8 cellular contexts compared by ENCODE assay signal in genomic region chr5:178205010-178205748, GRCh38. TPM values are rescaled to one million over a fixed set of nuclear protein-coding genes. Genes with fewer than 3 reads are reported as not detected.
A peak's percentile ranks its signal among the peaks of the same experiment; 100 is the strongest.
DNase-seq lines count a peak whose midpoint lies in the region; ATAC-seq, FAIRE-seq and TF ChIP-seq lines count a peak whose summit lies in the region.

No MANE protein-coding gene starts in this region.

- peaks cover 38% of the 10 kb centered on the region for H3K36me3 ChIP-seq in CD4-positive, CD25-positive, alpha-beta regulatory T cell (ENCODE audit: control insufficient read depth, insufficient read depth, low read length)
- H3K36me3 ChIP-seq in PC-9 (ENCODE audit: low read depth) (peaks cover 33% of the 10 kb centered on the region), neural cell (ENCODE audit: insufficient read depth, low read length) (no peaks in the 10 kb centered on the region)

- H3K9me2 ChIP-seq in PC-9 (ENCODE audit: insufficient read depth) = no peaks in the 10 kb centered on the region
- no peaks in the 10 kb centered on the region for H3K9me2 ChIP-seq in neural cell (ENCODE audit: insufficient read depth, low read length)

- H3K4me1 Mint-ChIP-seq in CD4-positive, CD25-positive, alpha-beta regulatory T cell = peaks cover 5 to 43% (median 33%) of the 10 kb centered on the region in 4 donors
- H3K4me1 Mint-ChIP-seq in stimulated activated naive CD8-positive, alpha-beta T cell treated with anti-CD3 and anti-CD28 coated beads, Interleukin-15, amount 100 ng/mL, for 72 hours = peaks cover 67% of the 10 kb centered on the region

- no peaks in the 10 kb centered on the region for H3K27me3 Mint-ChIP-seq in CD4-positive, CD25-positive, alpha-beta regulatory T cell
- H3K27me3 Mint-ChIP-seq in stimulated activated naive CD8-positive, alpha-beta T cell treated with anti-CD3 and anti-CD28 coated beads, Interleukin-15, amount 100 ng/mL, for 72 hours = no peaks in the 10 kb centered on the region

- peaks cover 34% of the 10 kb centered on the region for H3K4me1 ChIP-seq in CD4-positive, CD25-positive, alpha-beta regulatory T cell (ENCODE audit: control insufficient read depth, insufficient read depth, low read length, poor library complexity, severe bottlenecking)
- H3K4me1 ChIP-seq in PC-9 (replicated peaks; ENCODE audit: insufficient read depth) = peaks cover 31% of the 10 kb centered on the region

- peaks cover 59% of the 10 kb centered on the region for H3K79me2 ChIP-seq in PC-9 (ENCODE audit: low read depth)
- H3K79me2 ChIP-seq in neural cell (replicated peaks; ENCODE audit: insufficient read depth, low read length) = peaks cover 40% of the 10 kb centered on the region

- peak; percentile 27 to 43 for ATAC-seq in CD4-positive, CD25-positive, alpha-beta regulatory T cell (ENCODE audit: low read depth in 2 of 2)
- ATAC-seq in HG03439 (IDR thresholded peaks at IDR 0.05; ENCODE audit: unreplicated experiment) = peak; percentile 47
- peak; percentile 65 for ATAC-seq in stimulated activated naive CD8-positive, alpha-beta T cell treated with anti-CD3 and anti-CD28 coated beads, Interleukin-15, amount 100 ng/mL, for 72 hours

- peaks cover 0 to 2% (median 0%) of the 10 kb centered on the region in 7 donors for H3K9me3 Mint-ChIP-seq in CD4-positive, CD25-positive, alpha-beta regulatory T cell
- H3K9me3 Mint-ChIP-seq in stimulated activated naive CD8-positive, alpha-beta T cell treated with anti-CD3 and anti-CD28 coated beads, Interleukin-15, amount 100 ng/mL, for 72 hours = no peaks in the 10 kb centered on the region

- CTCF ChIA-PET in PC-9 (lab: Charles Lee) = no interaction called here

- H3K27ac Mint-ChIP-seq in CD4-positive, CD25-positive, alpha-beta regulatory T cell = peak overlapping the region in 2 of 3 donors; percentile 63 to 88
- H3K27ac Mint-ChIP-seq in stimulated activated naive CD8-positive, alpha-beta T cell treated with anti-CD3 and anti-CD28 coated beads, Interleukin-15, amount 100 ng/mL, for 72 hours = peak overlapping the region; percentile 40 to 96

- peak overlapping the region; percentile 76 for H3K27ac ChIP-seq in CD4-positive, CD25-positive, alpha-beta regulatory T cell (ENCODE audit: insufficient read depth, low read length, poor library complexity, severe bottlenecking)
- H3K27ac ChIP-seq in PC-9 = peak overlapping the region; percentile 63; the same call in 1 of the 2 replicates
- H3K27ac ChIP-seq in neural cell (ENCODE audit: low read length) = peak overlapping the region; percentile 78

- no peaks in the 10 kb centered on the region for H3K27me3 ChIP-seq in CD4-positive, CD25-positive, alpha-beta regulatory T cell (ENCODE audit: control insufficient read depth, insufficient read depth, low read length)
- H3K27me3 ChIP-seq in PC-9 (ENCODE audit: insufficient read depth, low read depth) = no peaks in the 10 kb centered on the region
- no peaks in the 10 kb centered on the region for H3K27me3 ChIP-seq in neural cell (ENCODE audit: insufficient read depth, low read depth, low read length)

- POLR2A ChIA-PET in PC-9 (lab: Charles Lee; ENCODE audit: unreplicated experiment) = interaction anchor here (0.5 kb wide), 1 partner anchor 10 kb away, joined by 3 read pairs; no protein-coding TSS in a partner anchor

- no peak for TF ChIP-seq EP300 in neural cell (conservative IDR thresholded peaks at IDR 0.05; ENCODE audit: poor library complexity, severe bottlenecking)

- intact Hi-C loops in PC-9 (cut with micrococcal nuclease; ENCODE audit: unreplicated experiment) = loop anchor here (2.0 kb wide), 1 partner anchor 28 kb away; the partner anchor contains the start of gene PHYKPL

- H3K4me3 ChIP-seq in CD4-positive, CD25-positive, alpha-beta regulatory T cell (ENCODE audit: low read depth, low read length) = peak overlapping the region; percentile 93
- H3K4me3 ChIP-seq in PC-9 (peak overlapping the region; percentile 85), fibroblast of the aortic adventitia (ENCODE audit: low read depth, low read length) (peak overlapping the region; percentile 80), neural cell (ENCODE audit: low read length) (peak overlapping the region; percentile 91)

- no peaks in the 10 kb centered on the region for H3K9me3 ChIP-seq in CD4-positive, CD25-positive, alpha-beta regulatory T cell (ENCODE audit: control insufficient read depth in 2 of 2, low read length in 2 of 2)
- H3K9me3 ChIP-seq in PC-9 (ENCODE audit: insufficient read depth, low read depth) (no peaks in the 10 kb centered on the region), neural cell (ENCODE audit: low read length) (no peaks in the 10 kb centered on the region)

- peak; percentile 42 for FAIRE-seq in GM19239 (lab: Jason Lieb, UNC)

- peak overlapping the region; percentile 87 to 100 (median 91) for H3K4me3 Mint-ChIP-seq in CD4-positive, CD25-positive, alpha-beta regulatory T cell
- peak overlapping the region; percentile 96 to 99 for H3K4me3 Mint-ChIP-seq in stimulated activated naive CD8-positive, alpha-beta T cell treated with anti-CD3 and anti-CD28 coated beads, Interleukin-15, amount 100 ng/mL, for 72 hours

- BruUV-seq in PC-9 (replicated peaks; lab: Mats Ljungman, UMichigan) = no TSS peak

- peak; percentile 55 to 86 (median 67) for DNase-seq in CD4-positive, CD25-positive, alpha-beta regulatory T cell
- DNase-seq in GM19239 (ENCODE audit: insufficient read length, low spot score) = peak; percentile 91
- peak; percentile 61 to 80 for DNase-seq in PC-9
- peak; percentile 54 for DNase-seq in activated T-helper 9 cell treated with anti-CD3 and anti-CD28 coated beads, Interleukin-2, amount 50 U/mL, for 16 hours (ENCODE audit: low read depth)
- peak; percentile 65 for DNase-seq in fibroblast of the aortic adventitia (ENCODE audit: low read depth)
- peak; percentile 75 to 84 for DNase-seq in stimulated activated naive CD8-positive, alpha-beta T cell treated with anti-CD3 and anti-CD28 coated beads, Interleukin-15, amount 100 ng/mL, for 72 hours

- H2AFZ ChIP-seq in PC-9 (peak overlapping the region; percentile 98; the same call in 1 of the 2 replicates), neural cell (ENCODE audit: low read depth, low read length) (no peak overlapping the region)

- H4K20me1 ChIP-seq in PC-9 (ENCODE audit: insufficient read depth) = peaks cover 49% of the 10 kb centered on the region
- H4K20me1 ChIP-seq in neural cell (ENCODE audit: insufficient read depth) = peaks cover 24% of the 10 kb centered on the region

- H3K9ac ChIP-seq in neural cell (ENCODE audit: low read length) = peak overlapping the region; percentile 86

- H3K36me3 Mint-ChIP-seq in CD4-positive, CD25-positive, alpha-beta regulatory T cell = peaks cover 35% of the 10 kb centered on the region

- H3F3A ChIP-seq in PC-9 (ENCODE audit: insufficient read depth, low read depth) = peaks cover 63% of the 10 kb centered on the region
- no peaks in the 10 kb centered on the region for H3F3A ChIP-seq in neural cell (ENCODE audit: insufficient read depth, low read length, poor library complexity, severe bottlenecking)

- H3K4me2 ChIP-seq in PC-9 = peak overlapping the region; percentile 87
- H3K4me2 ChIP-seq in neural cell (ENCODE audit: low read length) = peak overlapping the region; percentile 94

- no peak for TF ChIP-seq RAD21 in neural cell (conservative IDR thresholded peaks at IDR 0.05)

- TF ChIP-seq CTCF in PC-9 (conservative IDR thresholded peaks at IDR 0.05) = no peak
- TF ChIP-seq CTCF in fibroblast of the aortic adventitia (IDR thresholded peaks at IDR 0.05; ENCODE audit: insufficient read depth, low read length) = no peak
- peak; percentile 6 for TF ChIP-seq CTCF in neural cell (IDR thresholded peaks at IDR 0.05; ENCODE audit: poor library complexity, severe bottlenecking)

TF ChIP-seq in neural cell, 6 proteins besides CTCF, POLR2A, EP300 and RAD21 (continues in another document):
- no peak for TF ChIP-seq EZH2 (IDR thresholded peaks at IDR 0.05; ENCODE audit: borderline replicate concordance, insufficient read depth, low read length, poor library complexity, severe bottlenecking)
- no peak for TF ChIP-seq MXI1 (conservative IDR thresholded peaks at IDR 0.05; ENCODE audit: poor library complexity, severe bottlenecking)

RNA-seq across cellular contexts. Expression of gene HNRNPAB, which starts 0.8 kb away (rescaled TPM):
- 79.5 TPM for total RNA-seq in CD4-positive, CD25-positive, alpha-beta regulatory T cell
- polyA plus RNA-seq in CD4-positive, CD25-positive, alpha-beta regulatory T cell = 10 to 100 TPM; 63.1 to 77.1 (median 64.5) TPM
- total RNA-seq in PC-9 (2021) = 171 and 193 TPM in 2 replicates
- total RNA-seq in fibroblast of the aortic adventitia (ENCODE audit: low replicate concordance) = 62.9 and 106 TPM in 2 replicates
- 129 and 130 TPM in 2 replicates for polyA plus RNA-seq in neural cell
- polyA minus RNA-seq in neural cell = 70.4 and 71.9 TPM in 2 replicates

RNA-seq across cellular contexts. Expression of gene GMCL2, which starts 18.0 kb away (rescaled TPM):
- total RNA-seq in CD4-positive, CD25-positive, alpha-beta regulatory T cell = not detected
- polyA plus RNA-seq in CD4-positive, CD25-positive, alpha-beta regulatory T cell = under 1 TPM in 1 of 4 donors, not detected in 3; 0.11 TPM
- total RNA-seq in PC-9 (2021) (not detected in 2 replicates), fibroblast of the aortic adventitia (ENCODE audit: low replicate concordance) (not detected in 2 replicates)
- not detected in 2 replicates for polyA plus RNA-seq in neural cell
- not detected in 2 replicates for polyA minus RNA-seq in neural cell

RNA-seq across cellular contexts. Expression of gene PHYKPL, which starts 27.4 kb away (rescaled TPM):
- total RNA-seq in CD4-positive, CD25-positive, alpha-beta regulatory T cell = 165 TPM
- polyA plus RNA-seq in CD4-positive, CD25-positive, alpha-beta regulatory T cell = 10 to 100 TPM; 41.5 to 45.5 (median 42.5) TPM
- 61.3 and 73.7 TPM in 2 replicates for total RNA-seq in PC-9 (2021)
- total RNA-seq in fibroblast of the aortic adventitia (ENCODE audit: low replicate concordance) = 25.0 and 27.9 TPM in 2 replicates
- polyA plus RNA-seq in neural cell = 16.9 and 19.5 TPM in 2 replicates
- polyA minus RNA-seq in neural cell = 13.9 and 15.9 TPM in 2 replicates

RNA-seq across cellular contexts. Expression of gene NHP2, which starts 51.5 kb away (rescaled TPM):
- 43.7 TPM for total RNA-seq in CD4-positive, CD25-positive, alpha-beta regulatory T cell
- polyA plus RNA-seq in CD4-positive, CD25-positive, alpha-beta regulatory T cell = 100 to 1,000 TPM; 166 to 198 (median 170) TPM
- total RNA-seq in PC-9 (2021) (221 and 229 TPM in 2 replicates), fibroblast of the aortic adventitia (ENCODE audit: low replicate concordance) (29.8 and 162 TPM in 2 replicates)
- 318 and 332 TPM in 2 replicates for polyA plus RNA-seq in neural cell
- polyA minus RNA-seq in neural cell = 105 and 138 TPM in 2 replicates

Comparison
In these comparisons a context has a peak if more than half of its experiments do, and no peak if none do; other contexts are left out.
1. Peak in every context shown above with its lines: DNase-seq, ATAC-seq, H3K4me3 ChIP-seq and H3K27ac ChIP-seq.